Comparison of ENCODE assay signal across 27 cellular contexts in the genomic region with DNA sequence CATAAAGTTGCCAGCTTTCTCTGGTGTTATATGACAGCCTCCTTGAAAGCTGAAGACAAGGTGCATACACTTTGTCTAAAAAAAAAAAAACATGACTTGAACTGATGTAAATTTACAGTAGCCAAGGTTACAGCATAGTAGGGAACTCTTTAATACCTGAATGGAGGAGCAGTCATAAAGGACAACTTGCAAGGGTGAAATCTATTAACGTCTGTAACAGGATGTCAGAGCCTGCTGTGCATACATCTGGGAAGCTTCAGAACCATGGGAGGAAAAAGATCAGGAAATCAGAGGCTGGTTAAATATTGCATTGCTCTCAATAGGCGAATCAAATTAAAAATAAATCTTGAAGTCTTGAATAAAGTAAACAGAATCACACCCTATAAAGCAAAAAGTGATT.
"Had no signal": no experiment of that assay in that cellular context is flagged by ENCODE, and none has a peak within 500 bp of the region (broad histone marks: within the 10 kb centered on the region; RNA-seq: fewer than 3 reads in every experiment).

No MANE protein-coding gene starts in this region.

- DNase-seq: activated CD4-positive, alpha-beta T cell treated with anti-CD3 and anti-CD28 coated beads, Interleukin-2, amount 10 ng/mL, durations not matched to agents 7 days and 5 days; activated CD4-positive, alpha-beta T cell treated with anti-CD3 and anti-CD28 coated beads, Interleukin-2, amount 50 U/mL, for 48 hours; activated CD8-positive, alpha-beta T cell treated with anti-CD3 and anti-CD28 coated beads, Interleukin-2, amount 10 ng/mL, durations not matched to agents 7 days and 5 days; activated gamma-delta T cell; activated naive CD4-positive, alpha-beta T cell treated with Interleukin-2 at 50 U/mL for 16 hours; activated T-cell treated with anti-CD3 and anti-CD28 coated beads, Interleukin-2, amount 50 U/mL, for 24 hours; adrenal gland; body of pancreas; Karpas-422; KBM-7; NCI-H1048; NCI-H1105 treated with DMSO at 0.1 percent for 48 hours; NCI-H1436 treated with DMSO at 0.1 percent for 48 hours; NCI-H1930; NCI-H2081 treated with DMSO at 0.1 percent for 48 hours; NCI-H2171; NCI-H510A; NCI-H526; NCI-H82; PC-9; SIG-M5; T-cell; T-helper 2 cell; T-helper 9 cell had no signal

- H3K4me3 ChIP-seq: adrenal gland, body of pancreas, breast epithelium, PC-9 had no signal

- H2AFZ ChIP-seq: PC-9 had no signal

- H3K27ac ChIP-seq: adrenal gland, body of pancreas, breast epithelium, PC-9, RWPE1, VCaP had no signal

- H3K9me3 ChIP-seq: adrenal gland, body of pancreas, breast epithelium had no signal

- H3K4me1 ChIP-seq: adrenal gland, body of pancreas, breast epithelium had no signal

- H3K4me2 ChIP-seq: PC-9 had no signal

- H3K36me3 ChIP-seq: adrenal gland, breast epithelium had no signal

- H3K27me3 ChIP-seq: adrenal gland, body of pancreas, breast epithelium had no signal
